Comparison of ENCODE assay signal across 3 cellular contexts in genomic region chr20:31715766-31716165, GRCh38.
TF ChIP-seq lines count a peak whose summit lies in the region.

No MANE protein-coding gene starts in this region.

TF ChIP-seq in A549, 52 proteins besides CTCF, POLR2A, EP300 and RAD21:
- TF ChIP-seq JUNB (IDR thresholded peaks at IDR 0.05) (no peak), ESRRA (IDR thresholded peaks at IDR 0.05; ENCODE audit: borderline replicate concordance, low read length) (no peak), RCOR1 (IDR thresholded peaks at IDR 0.05; ENCODE audit: low read depth, low read length) (no peak), HOXB5 (CRISPR knock-in tag; IDR thresholded peaks at IDR 0.05) (no peak), GATA3 (IDR thresholded peaks at IDR 0.05; ENCODE audit: borderline replicate concordance) (no peak), RFX5 (IDR thresholded peaks at IDR 0.05) (no peak), SREBF2 (IDR thresholded peaks at IDR 0.05) (no peak), JUN (IDR thresholded peaks at IDR 0.05) (peak in 1 of 2 experiments; percentile 32; a peak in 1 of 5 replicates)
TF ChIP-seq in A549: peak in this region for 1.

TF ChIP-seq in IMR-90, 13 proteins besides CTCF, POLR2A, EP300 and RAD21:
- TF ChIP-seq MAFK (IDR thresholded peaks at IDR 0.05; ENCODE audit: low read depth, low read length) (no peak), RCOR1 (IDR thresholded peaks at IDR 0.05; ENCODE audit: insufficient replicate concordance, low read length) (no peak), MXI1 (IDR thresholded peaks at IDR 0.05; ENCODE audit: borderline replicate concordance, low read depth, low read length) (no peak), BHLHE40 (IDR thresholded peaks at IDR 0.05; ENCODE audit: low read depth, low read length) (no peak), CEBPB (IDR thresholded peaks at IDR 0.05; ENCODE audit: low read depth, low read length) (no peak), RFX5 (IDR thresholded peaks at IDR 0.05; ENCODE audit: low read depth, low read length) (no peak), MAZ (IDR thresholded peaks at IDR 0.05; ENCODE audit: borderline replicate concordance, low read depth, low read length) (no peak), NFE2L2 (IDR thresholded peaks at IDR 0.05; ENCODE audit: low read depth, low read length) (no peak), ELK1 (IDR thresholded peaks at IDR 0.05; ENCODE audit: borderline replicate concordance, low read depth, low read length) (no peak), CHD1 (IDR thresholded peaks at IDR 0.05; ENCODE audit: low read depth, low read length) (no peak), SMC3 (IDR thresholded peaks at IDR 0.05; ENCODE audit: low read depth, low read length) (no peak), USF2 (IDR thresholded peaks at IDR 0.05; ENCODE audit: low read depth, low read length) (no peak), FOS (IDR thresholded peaks at IDR 0.05; ENCODE audit: low read depth, low read length) (no peak)

TF ChIP-seq in neural cell, 6 proteins besides CTCF, POLR2A, EP300 and RAD21:
- no peak for TF ChIP-seq TAF1 (IDR thresholded peaks at IDR 0.05; ENCODE audit: low read depth)
- no peak for TF ChIP-seq SMC3 (conservative IDR thresholded peaks at IDR 0.05; ENCODE audit: poor library complexity)
- TF ChIP-seq POLR2AphosphoS5 (IDR thresholded peaks at IDR 0.05) = no peak
- no peak for TF ChIP-seq EZH2 (IDR thresholded peaks at IDR 0.05; ENCODE audit: borderline replicate concordance, insufficient read depth, low read length, poor library complexity, severe bottlenecking)
- no peak for TF ChIP-seq MXI1 (conservative IDR thresholded peaks at IDR 0.05; ENCODE audit: poor library complexity, severe bottlenecking)
- TF ChIP-seq, protein P1, sequence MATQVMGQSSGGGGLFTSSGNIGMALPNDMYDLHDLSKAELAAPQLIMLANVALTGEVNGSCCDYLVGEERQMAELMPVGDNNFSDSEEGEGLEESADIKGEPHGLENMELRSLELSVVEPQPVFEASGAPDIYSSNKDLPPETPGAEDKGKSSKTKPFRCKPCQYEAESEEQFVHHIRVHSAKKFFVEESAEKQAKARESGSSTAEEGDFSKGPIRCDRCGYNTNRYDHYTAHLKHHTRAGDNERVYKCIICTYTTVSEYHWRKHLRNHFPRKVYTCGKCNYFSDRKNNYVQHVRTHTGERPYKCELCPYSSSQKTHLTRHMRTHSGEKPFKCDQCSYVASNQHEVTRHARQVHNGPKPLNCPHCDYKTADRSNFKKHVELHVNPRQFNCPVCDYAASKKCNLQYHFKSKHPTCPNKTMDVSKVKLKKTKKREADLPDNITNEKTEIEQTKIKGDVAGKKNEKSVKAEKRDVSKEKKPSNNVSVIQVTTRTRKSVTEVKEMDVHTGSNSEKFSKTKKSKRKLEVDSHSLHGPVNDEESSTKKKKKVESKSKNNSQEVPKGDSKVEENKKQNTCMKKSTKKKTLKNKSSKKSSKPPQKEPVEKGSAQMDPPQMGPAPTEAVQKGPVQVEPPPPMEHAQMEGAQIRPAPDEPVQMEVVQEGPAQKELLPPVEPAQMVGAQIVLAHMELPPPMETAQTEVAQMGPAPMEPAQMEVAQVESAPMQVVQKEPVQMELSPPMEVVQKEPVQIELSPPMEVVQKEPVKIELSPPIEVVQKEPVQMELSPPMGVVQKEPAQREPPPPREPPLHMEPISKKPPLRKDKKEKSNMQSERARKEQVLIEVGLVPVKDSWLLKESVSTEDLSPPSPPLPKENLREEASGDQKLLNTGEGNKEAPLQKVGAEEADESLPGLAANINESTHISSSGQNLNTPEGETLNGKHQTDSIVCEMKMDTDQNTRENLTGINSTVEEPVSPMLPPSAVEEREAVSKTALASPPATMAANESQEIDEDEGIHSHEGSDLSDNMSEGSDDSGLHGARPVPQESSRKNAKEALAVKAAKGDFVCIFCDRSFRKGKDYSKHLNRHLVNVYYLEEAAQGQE (IDR thresholded peaks at IDR 0.05; ENCODE audit: borderline replicate concordance) = no peak
